ENCODE assay signal across 8 cellular contexts in genomic region chr5:98768160-98769005, GRCh38. TPM values are rescaled to one million over a fixed set of nuclear protein-coding genes. Genes with fewer than 3 reads are reported as not detected.
DNase-seq lines count a peak whose midpoint lies in the region; ATAC-seq and TF ChIP-seq lines count a peak whose summit lies in the region.

No MANE protein-coding gene starts in this region.

- H3K36me3 ChIP-seq in OCI-LY3 (replicated peaks; ENCODE audit: low read depth, low read length) = no peaks in the 10 kb centered on the region
- H3K36me3 ChIP-seq in right atrium auricular region = no peaks in the 10 kb centered on the region
- H3K36me3 ChIP-seq in trophoblast cell (ENCODE audit: control insufficient read depth in 1 of 2, insufficient read depth in 2 of 2, low read length in 2 of 2) = no peaks in the 10 kb centered on the region

- H2BK5ac ChIP-seq in trophoblast cell (ENCODE audit: low read depth, low read length, poor library complexity) = no peak overlapping the region

- H3K9ac ChIP-seq in OCI-LY3 (ENCODE audit: low read length) (no peak overlapping the region), trophoblast cell (ENCODE audit: low read length) (peak overlapping the region; percentile 31)

- no peak overlapping the region for H4K8ac ChIP-seq in trophoblast cell (ENCODE audit: low read depth, low read length)

- H2AFZ ChIP-seq in OCI-LY3 (ENCODE audit: low read depth, low read length) (no peak overlapping the region), trophoblast cell (ENCODE audit: insufficient read depth, low read length, poor library complexity) (peak overlapping the region; percentile 92)

- peak overlapping the region; percentile 36 for H3K4me2 ChIP-seq in OCI-LY3 (ENCODE audit: low read length)
- peak overlapping the region; percentile 99 for H3K4me2 ChIP-seq in trophoblast cell (ENCODE audit: low read length)

- peak overlapping the region; percentile 64 for H4K12ac ChIP-seq in trophoblast cell (ENCODE audit: low read depth, low read length)

- H3K27ac ChIP-seq in OCI-LY3 (ENCODE audit: low read length) (no peak overlapping the region), angular gyrus (ENCODE audit: low read depth, low read length) (peak overlapping the region; percentile 72), right atrium auricular region (peak overlapping the region; percentile 78 to 79), trophoblast cell (ENCODE audit: low read depth, low read length) (no peak overlapping the region)

- H3K27me3 ChIP-seq in OCI-LY3 (ENCODE audit: low read depth, low read length) = peaks cover 5% of the 10 kb centered on the region; the same call in 1 of the 2 replicates
- no peaks in the 10 kb centered on the region for H3K27me3 ChIP-seq in right atrium auricular region
- H3K27me3 ChIP-seq in trophoblast cell (ENCODE audit: insufficient read depth, low read length) = peaks cover 14% of the 10 kb centered on the region

- ATAC-seq in GM19452 (IDR thresholded peaks at IDR 0.05; ENCODE audit: unreplicated experiment) = peak; percentile 37
- ATAC-seq in HG03521 (IDR thresholded peaks at IDR 0.05; ENCODE audit: unreplicated experiment) = peak; percentile 37

- no peak overlapping the region for H2AK5ac ChIP-seq in trophoblast cell (ENCODE audit: low read length)

- no peaks in the 10 kb centered on the region for H4K20me1 ChIP-seq in OCI-LY3 (ENCODE audit: insufficient read depth, low read length)

- H3K79me2 ChIP-seq in OCI-LY3 (ENCODE audit: low read length) = no peaks in the 10 kb centered on the region
- no peaks in the 10 kb centered on the region for H3K79me2 ChIP-seq in trophoblast cell (ENCODE audit: control insufficient read depth, insufficient read depth, low read length, poor library complexity)

- peak overlapping the region; percentile 36 for H3K14ac ChIP-seq in trophoblast cell (ENCODE audit: low read length)

- H3K4me3 ChIP-seq in OCI-LY3 (ENCODE audit: low read length) (0 out of 2 replicates have a peak overlapping the region, but pooled peaks have one; percentile 13), right atrium auricular region (peak overlapping the region; percentile 55 to 67), trophoblast cell (ENCODE audit: low read depth, low read length) (peak overlapping the region; percentile 74)

- TF ChIP-seq CTCF in OCI-LY3 (IDR thresholded peaks at IDR 0.05; ENCODE audit: low read depth, low read length) = peak; percentile 65
- TF ChIP-seq CTCF in right atrium auricular region (IDR thresholded peaks at IDR 0.05) = peak; percentile 81 to 92

- H3K4me1 ChIP-seq in OCI-LY3 (ENCODE audit: low read length) (peaks cover 12% of the 10 kb centered on the region), right atrium auricular region (peaks cover 0 to 32% of the 10 kb centered on the region in 2 donors), trophoblast cell (ENCODE audit: control insufficient read depth in 1 of 2, insufficient read depth in 2 of 2, low read length in 2 of 2) (peaks cover 3 to 8% of the 10 kb centered on the region in 2 experiments)

- no peak overlapping the region for H2BK12ac ChIP-seq in trophoblast cell (ENCODE audit: low read length)

- H4K91ac ChIP-seq in trophoblast cell (ENCODE audit: low read depth, low read length) = no peak overlapping the region

- H2BK120ac ChIP-seq in trophoblast cell (ENCODE audit: insufficient read depth, low read length, poor library complexity) = peak overlapping the region; percentile 52

- WGBS in trophoblast cell (ENCODE audit: extremely low coverage, insufficient coverage, insufficient read length) = no CpG with 5 or more reads among the region's 41 CpGs

- DNase-seq in DMS53 treated with DMSO at 0.1 percent for 48 hours (lab: John Stamatoyannopoulos, UW; ENCODE audit: unreplicated experiment) = peak; percentile 51
- no peak for DNase-seq in right atrium auricular region (ENCODE audit: low spot score)
- peak; percentile 28 to 68 for DNase-seq in trophoblast cell
- DNase-seq in activated CD4-positive, CD25-positive, alpha-beta regulatory T cell treated with anti-CD3 and anti-CD28 coated beads, Interleukin-2, amount 50 U/mL, for 72 hours = no peak

- no peak overlapping the region for H3K18ac ChIP-seq in trophoblast cell (ENCODE audit: low read length)

- no peaks in the 10 kb centered on the region for H3K9me3 ChIP-seq in OCI-LY3 (ENCODE audit: insufficient read depth, low read length)
- no peaks in the 10 kb centered on the region for H3K9me3 ChIP-seq in right atrium auricular region
- no peaks in the 10 kb centered on the region for H3K9me3 ChIP-seq in trophoblast cell (ENCODE audit: insufficient read depth, low read depth, low read length)

- no peak overlapping the region for H3K23ac ChIP-seq in trophoblast cell (ENCODE audit: low read length)

- peaks cover 5% of the 10 kb centered on the region for H3K79me1 ChIP-seq in trophoblast cell (ENCODE audit: low read length)

- no peak overlapping the region for H3K4ac ChIP-seq in trophoblast cell (ENCODE audit: low read depth, low read length)

RNA-seq across cellular contexts. Expression of gene RGMB, which starts 5.1 kb away (rescaled TPM):
- 10 to 100 TPM; 18.2 to 25.4 TPM for total RNA-seq in right atrium auricular region
- polyA plus RNA-seq in trophoblast cell (2013) = 4.3 and 4.7 TPM in 2 replicates

Comparison
In these comparisons a context has a peak if more than half of its experiments do, and no peak if none do; other contexts are left out.
1. DNase-seq: peak in DMS53 treated with DMSO at 0.1 percent for 48 hours (single experiment) and trophoblast cell (2 of 2); none in right atrium auricular region (single experiment) and activated CD4-positive, CD25-positive, alpha-beta regulatory T cell treated with anti-CD3 and anti-CD28 coated beads, Interleukin-2, amount 50 U/mL, for 72 hours (single experiment).
2. H3K27ac ChIP-seq: peak in angular gyrus (single experiment) and right atrium auricular region (2 of 2); none in OCI-LY3 (single experiment) and trophoblast cell (single experiment).
3. H3K4me3 ChIP-seq: peak in every context shown above with its lines; median percentile 74 in trophoblast cell; 61 in right atrium auricular region; 13 in OCI-LY3.